ENCODE assay signal across 7 cellular contexts in genomic region chr4:102564399-102564921, GRCh38.
DNase-seq lines count a peak whose midpoint lies in the region; ATAC-seq and TF ChIP-seq lines count a peak whose summit lies in the region.

No MANE protein-coding gene starts in this region.

- TF ChIP-seq CTCF in chondrocyte (IDR thresholded peaks at IDR 0.05), result no peak

- H3K9me3 Mint-ChIP-seq in chondrocyte (ENCODE audit: low read depth), result no peaks in the 10 kb centered on the region

- intact Hi-C loops in posterior cingulate gyrus (cut with DNase I), result no loop called here

- H3K36me3 Mint-ChIP-seq in chondrocyte (ENCODE audit: low read depth), result peaks cover 5% of the 10 kb centered on the region

- ATAC-seq in GM18858 (IDR thresholded peaks at IDR 0.05; ENCODE audit: unreplicated experiment) (peak; percentile 83), HG02588 (IDR thresholded peaks at IDR 0.05; ENCODE audit: unreplicated experiment) (peak; percentile 86)

- H3K27me3 Mint-ChIP-seq in chondrocyte (ENCODE audit: low read depth), result no peaks in the 10 kb centered on the region

- H3K4me3 Mint-ChIP-seq in chondrocyte (ENCODE audit: unreplicated experiment), result no peak overlapping the region

- H3K27ac Mint-ChIP-seq in chondrocyte (ENCODE audit: unreplicated experiment), result no peak overlapping the region

- H3K4me1 Mint-ChIP-seq in chondrocyte (ENCODE audit: low read depth), result peaks cover 21% of the 10 kb centered on the region

- DNase-seq in NOMO-1 (lab: John Stamatoyannopoulos, UW; ENCODE audit: unreplicated experiment in 2 of 2) (peak; percentile 4 to 66), glomerular visceral epithelial cell (ENCODE audit: extremely low spot score) (peak; percentile 86), posterior cingulate gyrus (no peak), chondrocyte (ENCODE audit: low spot score) (no peak), NCI-H526 treated with DMSO at 0.1 percent for 48 hours (lab: John Stamatoyannopoulos, UW) (no peak)

Comparison
In these comparisons a context has a peak if more than half of its experiments do, and no peak if none do; other contexts are left out.
1. DNase-seq: peak in NOMO-1 (2 of 2) and glomerular visceral epithelial cell (single experiment); none in posterior cingulate gyrus (0 of 10), chondrocyte (single experiment) and NCI-H526 treated with DMSO at 0.1 percent for 48 hours (single experiment).